Comparison of ENCODE assay signal across 8 cellular contexts in the genomic region with DNA sequence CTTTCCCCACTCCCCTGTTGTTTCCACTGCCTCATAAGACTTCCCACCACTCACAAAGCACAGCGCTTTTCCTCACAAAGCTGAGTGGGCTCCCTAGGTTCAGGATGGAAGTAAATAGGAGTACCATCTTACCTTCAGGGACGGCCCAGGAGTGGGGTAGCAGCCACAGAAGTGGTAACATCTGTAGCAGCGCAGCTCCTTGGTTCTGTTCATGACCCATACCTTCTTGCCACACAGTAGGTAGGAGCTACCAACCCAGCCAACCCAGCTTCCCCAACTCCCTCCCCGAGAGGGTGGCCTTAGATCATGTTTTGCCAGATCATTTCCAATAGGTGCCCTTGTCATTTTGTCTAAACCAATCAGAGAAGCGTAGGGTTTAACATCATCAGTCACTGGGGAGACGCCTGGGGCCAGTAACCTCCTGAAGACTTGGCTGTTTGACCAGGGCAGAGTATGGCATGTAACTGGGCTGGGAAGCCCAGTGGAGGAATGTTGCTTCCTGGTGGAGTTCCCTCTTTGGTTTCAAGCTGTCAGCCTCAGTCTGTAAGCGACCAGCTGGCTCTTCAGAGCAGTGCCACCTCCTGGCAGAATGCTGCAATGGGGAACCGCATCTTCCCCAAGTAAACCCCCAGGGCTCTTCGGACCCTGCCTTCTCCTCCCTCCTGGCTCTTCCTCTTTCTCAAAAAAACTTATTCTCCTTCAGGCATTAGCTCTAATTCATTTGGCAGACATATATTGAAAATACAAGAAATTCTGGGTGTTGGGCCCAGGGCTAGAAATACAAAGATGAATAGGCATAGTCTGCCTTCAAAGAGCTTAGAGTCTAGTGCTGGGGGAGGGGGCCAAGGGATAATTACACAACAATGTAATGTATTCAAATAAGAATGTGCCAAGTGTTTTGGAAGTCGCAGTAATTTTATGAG. TPM values are rescaled to one million over a fixed set of nuclear protein-coding genes. Genes with fewer than 3 reads are reported as not detected.
DNase-seq lines count a peak whose midpoint lies in the region; ATAC-seq, FAIRE-seq and TF ChIP-seq lines count a peak whose summit lies in the region.

Gene HLA-DMA, minus strand, starts transcription at position 281 of the 923 bp plus-strand sequence. Its CDS starts 61 bp downstream, at position 220.

- H3K9ac ChIP-seq in H9 (ENCODE audit: extremely low read depth, insufficient read length, low read length) (no peak within 1 kb of the TSS), K562 (ENCODE audit: insufficient read depth in 1 of 2, low read depth in 2 of 2, low read length in 2 of 2) (no peak within 1 kb of the TSS)

- intact Hi-C loops in K562 (cut with micrococcal nuclease) (no loop called here), sciatic nerve (cut with DNase I) (no loop called here)

- no peaks in the 10 kb centered on the region for H3K79me2 ChIP-seq in H9 (ENCODE audit: insufficient read depth, low read length)
- no peaks in the 10 kb centered on the region for H3K79me2 ChIP-seq in K562 (ENCODE audit: control insufficient read depth, insufficient read depth, low read length)

- no peak within 1 kb of the TSS for H4K5ac ChIP-seq in H9 (ENCODE audit: insufficient read length, low read depth, low read length)

- H3K4ac ChIP-seq in H9 (ENCODE audit: low read depth, low read length), result no peak within 1 kb of the TSS

- no peaks in the 10 kb centered on the region; the same call in 1 of the 2 replicates for H3K27me3 ChIP-seq in H9 (ENCODE audit: insufficient read depth, low read length)
- peaks cover 2 to 27% of the 10 kb centered on the region in 2 experiments; a peak in 3 of 5 replicates for H3K27me3 ChIP-seq in K562 (ENCODE audit: control insufficient read depth in 2 of 2, insufficient read depth in 2 of 2, low read length in 2 of 2)

- no peaks in the 10 kb centered on the region for H3K27me3 Mint-ChIP-seq in H9 (ENCODE audit: low read depth)

- H3K4me1 ChIP-seq in H9 (ENCODE audit: insufficient read depth, low read length) (peaks cover 3% of the 10 kb centered on the region; the same call in 1 of the 2 replicates), K562 (replicated peaks in 1 of 2; ENCODE audit: control insufficient read depth in 2 of 2, insufficient read depth in 2 of 2, low read length in 2 of 2) (no peaks in the 10 kb centered on the region; a peak in 1 of 5 replicates)

- no peak within 1 kb of the TSS for H3K23ac ChIP-seq in H9 (ENCODE audit: insufficient read length, low read depth, low read length)

- H3K9me3 Mint-ChIP-seq in H9, result no peaks in the 10 kb centered on the region

- H2BK20ac ChIP-seq in H9 (ENCODE audit: low read depth, low read length, poor library complexity, severe bottlenecking), result no peak within 1 kb of the TSS

- no peak within 1 kb of the TSS for H2BK120ac ChIP-seq in H9 (ENCODE audit: low read depth, low read length, poor library complexity, severe bottlenecking)

- TF ChIP-seq CTCF in GM12873 (IDR thresholded peaks at IDR 0.05; ENCODE audit: insufficient read depth, low read depth, low read length, missing control alignments) (peak; percentile 90), H9 (conservative IDR thresholded peaks at IDR 0.05) (peak; percentile 90), LNCAP (IDR thresholded peaks at IDR 0.05) (peak; percentile 59), K562 (IDR thresholded peaks at IDR 0.05 in 2 of 3, conservative IDR thresholded peaks at IDR 0.05 in 1 of 3; ENCODE audit: insufficient read depth in 2 of 3, low read depth in 1 of 3, low read length in 3 of 3) (peak; percentile 67 to 80 (median 71))

- no peaks in the 10 kb centered on the region for H3K9me3 ChIP-seq in H9 (ENCODE audit: control insufficient read depth, low read depth, low read length)
- no peaks in the 10 kb centered on the region for H3K9me3 ChIP-seq in K562 (replicated peaks; ENCODE audit: control insufficient read depth, insufficient read depth, low read depth, low read length)

- peaks cover 16 to 18% of the 10 kb centered on the region in 2 experiments for H3K4me1 Mint-ChIP-seq in H9

- no peak within 1 kb of the TSS for H3K4me3 ChIP-seq in K562

- peak within 1 kb of the TSS; percentile 1 to 72 (median 71); a peak in 5 of 7 replicates for H3K27ac Mint-ChIP-seq in H9

- no peak for FAIRE-seq in K562 (lab: Jason Lieb, UNC)

- H3K4me2 ChIP-seq in H9 (ENCODE audit: insufficient read depth, insufficient read length, low read length), result peak within 1 kb of the TSS; percentile 48
- H3K4me2 ChIP-seq in K562 (ENCODE audit: insufficient read depth, low read length), result no peak within 1 kb of the TSS

- H3K18ac ChIP-seq in H9 (ENCODE audit: insufficient read length, low read depth, low read length), result peak within 1 kb of the TSS; percentile 51

- CTCF ChIA-PET in K562 (lab: Yijun Ruan, JAX; ENCODE audit: low intra/inter-chr PET ratio), result interaction anchor here (1.0 kb wide), 1 partner anchor 32 kb away, joined by 3 read pairs; no protein-coding TSS in a partner anchor

- no peak within 1 kb of the TSS for H4K91ac ChIP-seq in H9 (ENCODE audit: insufficient read length, low read depth, low read length)

- peak; percentile 21 to 46; a peak in 3 of 4 replicates for TF ChIP-seq RAD21 in K562 (CRISPR knock-in tag; conservative IDR thresholded peaks at IDR 0.05 in 1 of 2, IDR thresholded peaks at IDR 0.05 in 1 of 2)

- peak within 1 kb of the TSS in 1 of 2 experiments; percentile 18; a peak in 3 of 5 replicates for H3K4me3 Mint-ChIP-seq in H9

- H3K23me2 ChIP-seq in H9 (ENCODE audit: insufficient read length, low read depth, low read length, poor library complexity, severe bottlenecking), result no peaks in the 10 kb centered on the region

- ATAC-seq in K562 (peak; percentile 91), sciatic nerve (peak; percentile 98)

- no peak within 1 kb of the TSS for H2AFZ ChIP-seq in H9 (ENCODE audit: low read length)
- peak within 1 kb of the TSS; percentile 20; the same call in 1 of the 2 replicates for H2AFZ ChIP-seq in K562 (ENCODE audit: low read depth, low read length)

- no peak within 1 kb of the TSS for H2AK5ac ChIP-seq in H9 (ENCODE audit: insufficient read length, low read length)

- H3K79me1 ChIP-seq in H9 (ENCODE audit: insufficient read depth, low read depth, low read length, poor library complexity, severe bottlenecking), result no peaks in the 10 kb centered on the region

- no peak within 1 kb of the TSS for H3K14ac ChIP-seq in H9 (ENCODE audit: insufficient read depth, low read length)

- no peaks in the 10 kb centered on the region for H3K9me1 ChIP-seq in K562 (ENCODE audit: control insufficient read depth, insufficient read depth, low read length)

- TF ChIP-seq EP300 in K562 (IDR thresholded peaks at IDR 0.05; ENCODE audit: low read length), result no peak

- no peaks in the 10 kb centered on the region for H3K36me3 Mint-ChIP-seq in H9 (ENCODE audit: insufficient read depth in 1 of 3, low read depth in 3 of 3)

- in situ Hi-C loops in K562 (cut with MboI), result loop anchor here (25.0 kb wide), 1 partner anchor 1416 kb away; the partner anchor contains the start of genes ATP6V1G2, DDX39B, MCCD1 and NFKBIL1

- no peak within 1 kb of the TSS for H2BK15ac ChIP-seq in H9 (ENCODE audit: low read depth, low read length)

- no peak within 1 kb of the TSS for H2BK12ac ChIP-seq in H9 (ENCODE audit: insufficient read length, low read depth, low read length)

- no peak within 1 kb of the TSS for H3K56ac ChIP-seq in H9 (ENCODE audit: insufficient read length, low read depth, low read length)

- no peak within 1 kb of the TSS for H4K8ac ChIP-seq in H9 (replicated peaks; ENCODE audit: insufficient read length, low read depth, low read length)

- no peak within 1 kb of the TSS for H3K27ac ChIP-seq in H9 (ENCODE audit: insufficient read length, low read depth, low read length)
- H3K27ac ChIP-seq in K562 (ENCODE audit: extremely low read depth, low read depth, low read length), result no peak within 1 kb of the TSS

- BruUV-seq in K562 (replicated peaks; lab: Mats Ljungman, UMichigan), result no TSS peak

- WGBS in H9 (ENCODE audit: extremely low coverage, insufficient read length, low lambda C conversion rate), result no CpG with 5 or more reads among the region's 10 CpGs
- 28% methylated on average over 10 of the region's 10 CpGs for WGBS in K562 (ENCODE audit: insufficient coverage, low coverage, missing lambda C conversion rate)

- no peaks in the 10 kb centered on the region for H4K20me1 ChIP-seq in H9 (ENCODE audit: control insufficient read depth, insufficient read depth, insufficient read length)
- no peaks in the 10 kb centered on the region for H4K20me1 ChIP-seq in K562 (replicated peaks; ENCODE audit: control insufficient read depth, insufficient read depth, low read length)

- no peak for TF ChIP-seq POLR2A in K562 (conservative IDR thresholded peaks at IDR 0.05)

- no peak within 1 kb of the TSS for H3T11ph ChIP-seq in H9 (ENCODE audit: low read length)

- no peak within 1 kb of the TSS for H2BK5ac ChIP-seq in H9 (ENCODE audit: insufficient read length, low read length)

- DNase-seq in H9 (peak; percentile 97), T-helper 22 cell (ENCODE audit: low read depth) (peak; percentile 71), K562 (ENCODE audit: extremely low read depth in 1 of 4, low spot score in 3 of 4) (peak; percentile 55 to 71 (median 64)), hypothalamus (lab: John Stamatoyannopoulos, UW) (peak in 41 of 51 donors; percentile 23 to 84 (median 66)), sciatic nerve (ENCODE audit: low spot score) (peak; percentile 86), NCI-H1048 (lab: John Stamatoyannopoulos, UW) (no peak)

- H3K36me3 ChIP-seq in K562 (ENCODE audit: control insufficient read depth, insufficient read depth, low read length), result no peaks in the 10 kb centered on the region

- POLR2A ChIA-PET in K562 (lab: Yijun Ruan, JAX), result interaction anchor here (0.6 to 13.5 kb wide), 14 partner anchors 10 to 1105 kb away, joined by 3 to 309 read pairs (median 4); partner anchors contain the start of genes BRD2 and HLA-DMB

RNA-seq across cellular contexts. Expression of gene HLA-DMA, which starts in this region (rescaled TPM):
- 6.6 and 7.5 TPM in 2 replicates for total RNA-seq in H9 (2021)
- total RNA-seq in K562 (2011; cell fraction: chromatin; rRNA removed; ENCODE audit: low replicate concordance), result 0.55 and 0.81 TPM in 2 replicates
- 0.83 and 0.92 TPM in 2 replicates for total RNA-seq in K562 (2011; cell fraction: nucleolus; rRNA removed)
- 2.4 and 2.9 TPM in 2 replicates for total RNA-seq in K562 (2011; cell fraction: nucleoplasm; rRNA removed)
- 0.23 and 0.33 TPM in 2 replicates for total RNA-seq in K562 (2014; rRNA removed)
- 0.29 and 0.51 TPM in 2 replicates for total RNA-seq in K562 (2014; rRNA removed; fragmentation: Illumina TruSeq; extraction: Trizol)
- 0.58 and 0.60 TPM in 2 replicates for total RNA-seq in K562 (2015; rRNA removed; fragmentation: Illumina TruSeq; extraction: Trizol)
- total RNA-seq in K562 (2021), result 0.47 and 0.75 TPM in 2 replicates
- 0.13 and 0.28 TPM in 2 replicates for polyA plus RNA-seq in K562 (2011; rRNA removed)
- polyA plus RNA-seq in K562 (2011; cell fraction: cytosol; rRNA removed), result 0.56 and 0.73 TPM in 2 replicates
- 2.3 TPM in 2 replicates for polyA plus RNA-seq in K562 (2011; cell fraction: nucleus; rRNA removed)
- polyA plus RNA-seq in K562 (2012), result 0.76 and 1.1 TPM in 2 replicates
- 0.50 and 0.83 TPM in 2 replicates for polyA plus RNA-seq in K562 (2014; fragmentation: Illumina TruSeq; extraction: Trizol)
- polyA plus RNA-seq in K562 (2014; fragmentation: Nextera tagmentation; extraction: Ambion mirVana), result under 1 TPM; 0.18 to 0.78 TPM
- polyA plus RNA-seq in K562 (2014; rRNA removed), result 0.48 and 1.7 TPM in 2 replicates
- 0.25 and 0.39 TPM in 2 replicates for polyA minus RNA-seq in K562 (2011; rRNA and poly(A)+ RNA removed)
- not detected in 2 replicates for polyA minus RNA-seq in K562 (2011; cell fraction: cytosol; rRNA and poly(A)+ RNA removed)
- 1.8 and 2.3 TPM in 2 replicates for polyA minus RNA-seq in K562 (2011; cell fraction: nucleus; rRNA and poly(A)+ RNA removed)
- total RNA-seq in sciatic nerve, result 70.1 TPM
